24 cellular contexts compared by ENCODE assay signal in the genomic region with DNA sequence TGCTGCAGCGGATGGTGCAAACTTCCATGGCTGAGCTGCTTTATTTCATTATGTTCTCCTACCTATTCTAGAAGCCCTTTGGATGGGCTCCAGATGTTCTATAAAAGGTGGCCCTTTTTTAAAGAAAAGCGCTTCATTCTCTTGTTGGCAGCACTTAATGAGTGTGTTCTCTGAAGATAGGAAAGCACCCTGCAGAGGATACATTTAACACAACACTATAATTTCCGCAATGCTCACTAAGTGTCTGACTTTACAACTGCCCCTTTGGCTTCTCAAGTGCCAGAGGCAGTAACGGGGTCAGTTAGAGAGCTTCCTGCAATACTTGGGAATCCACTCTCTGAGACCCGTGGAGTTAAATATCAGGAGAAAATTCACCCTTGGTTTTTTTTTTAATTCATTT.
"Had no signal": no experiment of that assay in that cellular context is flagged by ENCODE, and none has a peak within 500 bp of the region (broad histone marks: within the 10 kb centered on the region; RNA-seq: fewer than 3 reads in every experiment).

No MANE protein-coding gene starts in this region.

- H3K36me3 ChIP-seq: left ventricle myocardium inferior, ovary, right atrium auricular region, right lobe of liver, tibial nerve, uterus had no signal

- H3K27me3 ChIP-seq: hepatocyte, ovary, right atrium auricular region, right lobe of liver, tibial nerve, uterus had no signal

- H2AFZ ChIP-seq: hepatocyte had no signal

- H3K4me2 ChIP-seq: hepatocyte, smooth muscle cell had no signal

- H3K4me3 Mint-ChIP-seq: naive thymus-derived CD8-positive, alpha-beta T cell; nephron; stimulated activated memory B cell treated with anti-CD40 and anti-IgM and Interleukin-4, amounts not matched to agents 10 μg/mL and 1 μg/mL and 100 μg/mL, for 72 hours; stimulated activated naive CD8-positive, alpha-beta T cell treated with anti-CD3 and anti-CD28 coated beads, Interleukin-15, amount 100 ng/mL, for 72 hours; type B pancreatic cell had no signal

- H3K27ac ChIP-seq: hepatocyte, left ventricle myocardium inferior, ovary, right atrium auricular region, right lobe of liver, tibial nerve, uterus had no signal

- DNase-seq: islet precursor cell; left ventricle myocardium inferior; mesendoderm; midbrain; naive thymus-derived CD8-positive, alpha-beta T cell; ovary; right lobe of liver; stimulated activated CD4-positive, alpha-beta T cell treated with anti-CD3 and anti-CD28 coated beads, Interleukin-1b, Interleukin-23, amount 100 ng/mL, for 48 hours; stimulated activated CD4-positive, alpha-beta T cell treated with anti-CD3 and anti-CD28 coated beads, Interleukin-2, amount 100 ng/mL, for 48 hours; stimulated activated CD4-positive, alpha-beta T cell treated with anti-CD3 and anti-CD28 coated beads, Interleukin-4, amount 100 ng/mL, for 4 hours; stimulated activated CD8-positive, alpha-beta memory T cell treated with anti-CD3 and anti-CD28 coated beads, Interleukin-4, amount 100 ng/mL, for 48 hours; stimulated activated naive CD4-positive, alpha-beta T cell treated with Interleukin-2 at 50 U/mL for 16 hours; stimulated activated naive CD8-positive, alpha-beta T cell treated with anti-CD3 and anti-CD28 coated beads, Interleukin-15, amount 100 ng/mL, for 72 hours; substantia nigra; uterus had no signal

- H3K9me3 Mint-ChIP-seq: stimulated activated memory B cell treated with anti-CD40 and anti-IgM and Interleukin-4, amounts not matched to agents 10 μg/mL and 1 μg/mL and 100 μg/mL, for 72 hours; stimulated activated naive CD8-positive, alpha-beta T cell treated with anti-CD3 and anti-CD28 coated beads, Interleukin-15, amount 100 ng/mL, for 72 hours had no signal

- H3K4me1 ChIP-seq: left ventricle myocardium inferior, right atrium auricular region, right lobe of liver, tibial nerve, uterus had no signal

- H3K79me2 ChIP-seq: hepatocyte had no signal

- ATAC-seq: naive thymus-derived CD8-positive, alpha-beta T cell; right lobe of liver; stimulated activated memory B cell treated with anti-CD40 and anti-IgM and Interleukin-4, amounts not matched to agents 10 μg/mL and 1 μg/mL and 100 μg/mL, for 72 hours; stimulated activated naive CD8-positive, alpha-beta T cell treated with anti-CD3 and anti-CD28 coated beads, Interleukin-15, amount 100 ng/mL, for 72 hours had no signal

- H3K27me3 Mint-ChIP-seq: stimulated activated memory B cell treated with anti-CD40 and anti-IgM and Interleukin-4, amounts not matched to agents 10 μg/mL and 1 μg/mL and 100 μg/mL, for 72 hours; stimulated activated naive CD8-positive, alpha-beta T cell treated with anti-CD3 and anti-CD28 coated beads, Interleukin-15, amount 100 ng/mL, for 72 hours had no signal

- H3K4me1 Mint-ChIP-seq: nephron; stimulated activated memory B cell treated with anti-CD40 and anti-IgM and Interleukin-4, amounts not matched to agents 10 μg/mL and 1 μg/mL and 100 μg/mL, for 72 hours; stimulated activated naive CD8-positive, alpha-beta T cell treated with anti-CD3 and anti-CD28 coated beads, Interleukin-15, amount 100 ng/mL, for 72 hours had no signal

- H3K9me3 ChIP-seq: ovary, tibial nerve, uterus had no signal

- H3K4me3 ChIP-seq: hepatocyte, left ventricle myocardium inferior, lung, ovary, right atrium auricular region, right lobe of liver, smooth muscle cell, tibial nerve, uterus had no signal

- H3K27ac Mint-ChIP-seq: naive thymus-derived CD8-positive, alpha-beta T cell; nephron; progenitor cell of endocrine pancreas; stimulated activated memory B cell treated with anti-CD40 and anti-IgM and Interleukin-4, amounts not matched to agents 10 μg/mL and 1 μg/mL and 100 μg/mL, for 72 hours; stimulated activated naive CD8-positive, alpha-beta T cell treated with anti-CD3 and anti-CD28 coated beads, Interleukin-15, amount 100 ng/mL, for 72 hours; type B pancreatic cell had no signal

- H3K36me3 Mint-ChIP-seq: naive thymus-derived CD8-positive, alpha-beta T cell; stimulated activated memory B cell treated with anti-CD40 and anti-IgM and Interleukin-4, amounts not matched to agents 10 μg/mL and 1 μg/mL and 100 μg/mL, for 72 hours; type B pancreatic cell had no signal
